ENCODE assay signal across 8 cellular contexts in genomic region chr6:138817799-138818198, GRCh38. TPM values are rescaled to one million over a fixed set of nuclear protein-coding genes. Genes with fewer than 3 reads are reported as not detected.
DNase-seq lines count a peak whose midpoint lies in the region; ATAC-seq and TF ChIP-seq lines count a peak whose summit lies in the region.

No MANE protein-coding gene starts in this region.

- H3K36me3 ChIP-seq in left ventricle myocardium inferior (peaks cover 7% of the 10 kb centered on the region), right atrium auricular region (no peaks in the 10 kb centered on the region)

- H3K4me3 ChIP-seq in left ventricle myocardium inferior = no peak overlapping the region
- H3K4me3 ChIP-seq in right atrium auricular region = no peak overlapping the region
- no peak overlapping the region for H3K4me3 ChIP-seq in epithelial cell of proximal tubule (ENCODE audit: low read depth, low read length)
- no peak overlapping the region for H3K4me3 ChIP-seq in skeletal muscle cell (ENCODE audit: low read depth, low read length)

- intact Hi-C loops in left ventricle myocardium inferior (cut with micrococcal nuclease) = loop anchor here (5.0 kb wide), 1 partner anchor 170 kb away; the partner anchor contains the start of gene REPS1

- H3K27ac ChIP-seq in left ventricle myocardium inferior (replicated peaks) (peak overlapping the region; percentile 16), right atrium auricular region (peak overlapping the region in 1 of 2 donors; percentile 6), substantia nigra (ENCODE audit: low read depth, low read length, poor library complexity, severe bottlenecking) (no peak overlapping the region)

- no peaks in the 10 kb centered on the region for H3K27me3 ChIP-seq in left ventricle myocardium inferior (ENCODE audit: low read depth)
- no peaks in the 10 kb centered on the region for H3K27me3 ChIP-seq in right atrium auricular region

- TF ChIP-seq CTCF in left ventricle myocardium inferior (IDR thresholded peaks at IDR 0.05; ENCODE audit: borderline replicate concordance) = no peak
- TF ChIP-seq CTCF in right atrium auricular region (IDR thresholded peaks at IDR 0.05) = no peak
- TF ChIP-seq CTCF in epithelial cell of proximal tubule (conservative IDR thresholded peaks at IDR 0.05; ENCODE audit: low read depth, low read length) = no peak

- ATAC-seq in GM18519 (IDR thresholded peaks at IDR 0.05; ENCODE audit: low FRiP score, unreplicated experiment) = no peak

- DNase-seq in left ventricle myocardium inferior = no peak
- no peak for DNase-seq in right atrium auricular region (ENCODE audit: low spot score)
- peak; percentile 87 for DNase-seq in NCI-H510A (lab: John Stamatoyannopoulos, UW)
- peak; percentile 25 for DNase-seq in epithelial cell of proximal tubule (ENCODE audit: low read depth)
- peak; percentile 65 for DNase-seq in skeletal muscle cell (ENCODE audit: low read depth)
- no peak for DNase-seq in substantia nigra (lab: John Stamatoyannopoulos, UW)
- no peak for DNase-seq in hippocampal formation (lab: John Stamatoyannopoulos, UW)

- H3K4me1 ChIP-seq in left ventricle myocardium inferior (peaks cover 12% of the 10 kb centered on the region), right atrium auricular region (peaks cover 0 to 10% of the 10 kb centered on the region in 2 donors)

- no peaks in the 10 kb centered on the region for H3K9me3 ChIP-seq in left ventricle myocardium inferior (replicated peaks)
- H3K9me3 ChIP-seq in right atrium auricular region = no peaks in the 10 kb centered on the region

RNA-seq across cellular contexts. Expression of gene ECT2L, which starts 21.9 kb away (rescaled TPM):
- 1.6 TPM for total RNA-seq in left ventricle myocardium inferior
- total RNA-seq in right atrium auricular region = 1 to 10 TPM; 1.1 to 3.5 TPM
- total RNA-seq in epithelial cell of proximal tubule = not detected in 2 replicates

RNA-seq across cellular contexts. Expression of gene CCDC28A, which starts 44.2 kb away (rescaled TPM):
- 9.0 TPM for total RNA-seq in left ventricle myocardium inferior
- 10 to 100 TPM in 1 of 2 donors, 1 to 10 TPM in 1; 8.7 to 11.0 TPM for total RNA-seq in right atrium auricular region
- 8.9 and 10.8 TPM in 2 replicates for total RNA-seq in epithelial cell of proximal tubule

Comparison
In these comparisons a context has a peak if more than half of its experiments do, and no peak if none do; other contexts are left out.
1. DNase-seq: peak in NCI-H510A (single experiment), epithelial cell of proximal tubule (single experiment) and skeletal muscle cell (single experiment); none in left ventricle myocardium inferior (single experiment), right atrium auricular region (single experiment), substantia nigra (0 of 49) and hippocampal formation (0 of 2).